Comparison of ENCODE assay signal across 17 cellular contexts in the genomic region with DNA sequence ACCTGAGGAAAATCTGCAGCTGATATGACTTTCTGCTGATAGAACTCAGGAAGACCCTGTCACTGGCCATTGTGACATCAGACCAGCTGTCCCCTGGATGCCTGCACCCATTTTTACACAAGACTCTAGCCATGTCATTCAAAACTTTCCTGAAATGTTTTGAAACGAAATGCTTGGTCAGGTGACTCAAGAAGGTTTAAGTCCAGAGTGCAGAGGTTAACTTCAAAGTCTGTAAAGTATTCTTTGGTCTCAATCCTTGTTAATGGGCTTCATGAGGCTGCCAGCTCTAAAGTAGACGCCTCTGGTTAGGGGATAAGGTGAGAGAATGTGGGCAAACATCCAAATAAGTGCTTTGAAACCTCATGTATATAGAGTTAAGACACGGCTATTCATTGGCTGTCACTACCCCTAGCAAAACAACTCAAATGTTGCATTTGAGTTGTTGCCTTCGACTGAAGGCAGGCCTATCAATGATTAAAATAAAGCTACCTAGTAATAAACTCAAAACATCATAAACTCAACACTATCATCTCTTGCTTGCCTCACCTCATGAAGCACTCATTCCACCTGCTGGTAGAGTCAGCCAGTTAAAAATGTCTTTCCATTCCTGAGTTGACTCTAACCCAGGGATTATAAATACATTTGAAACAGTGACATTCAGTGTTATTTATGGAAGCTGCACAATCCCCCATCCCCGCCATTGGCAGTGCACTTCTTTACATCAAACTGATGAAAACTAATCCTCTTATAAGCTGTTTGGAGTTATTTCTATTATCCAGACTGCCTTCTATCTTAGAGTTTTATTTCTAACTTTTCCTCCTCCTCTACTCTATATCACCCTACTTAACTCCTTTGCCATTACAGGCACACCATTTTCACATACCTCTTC. TPM values are rescaled to one million over a fixed set of nuclear protein-coding genes. Genes with fewer than 3 reads are reported as not detected.
DNase-seq lines count a peak whose midpoint lies in the region; ATAC-seq and TF ChIP-seq lines count a peak whose summit lies in the region.
"Had no signal": no experiment of that assay in that cellular context is flagged by ENCODE, and none has a peak within 500 bp of the region (broad histone marks: within the 10 kb centered on the region; RNA-seq: fewer than 3 reads in every experiment).

No MANE protein-coding gene starts in this region.

- intact Hi-C loops in CD4-positive, alpha-beta T cell (cut with DNase I, micrococcal nuclease) = no loop called here

- no peaks in the 10 kb centered on the region for H3K9me3 ChIP-seq in CD4-positive, alpha-beta T cell (ENCODE audit: control insufficient read depth, low read length)
- no peaks in the 10 kb centered on the region for H3K9me3 ChIP-seq in HUES48 (ENCODE audit: control insufficient read depth, insufficient read depth, low read length)
- H3K9me3 ChIP-seq in endodermal cell (ENCODE audit: control insufficient read depth, low read length) = no peaks in the 10 kb centered on the region

- no peak overlapping the region for H3K9ac ChIP-seq in HUES48 (ENCODE audit: low read depth, low read length)
- H3K9ac ChIP-seq in endodermal cell (ENCODE audit: extremely low read depth, low read length, poor library complexity, severe bottlenecking) = no peak overlapping the region

- H3K4me1 Mint-ChIP-seq in CD4-positive, alpha-beta T cell (ENCODE audit: low read depth) = peaks cover 16% of the 10 kb centered on the region
- H3K4me1 Mint-ChIP-seq in endodermal cell = peaks cover 6% of the 10 kb centered on the region
- H3K4me1 Mint-ChIP-seq in natural killer cell treated with Interleukin-12 subunit alpha and Interleukin-12 subunit beta and Interleukin-15 and Interleukin-18, amount 100 ng/mL, for 72 hours (ENCODE audit: low read depth in 2 of 2) = peaks cover 7 to 21% of the 10 kb centered on the region in 2 donors

- CTCF ChIA-PET in CD4-positive, alpha-beta T cell (lab: Charles Lee) = interaction anchor here (1.0 to 1.5 kb wide), 3 partner anchors 11 to 112 kb away, joined by 3 to 5 read pairs (median 3); a partner anchor contains a TSS

- H3K4me1 ChIP-seq in HUES48 (ENCODE audit: control insufficient read depth, insufficient read depth, low read length) (peaks cover 7% of the 10 kb centered on the region; the same call in 1 of the 2 replicates), endodermal cell (ENCODE audit: control insufficient read depth, insufficient read depth, low read length) (no peaks in the 10 kb centered on the region)

- H3K36me3 Mint-ChIP-seq in CD4-positive, alpha-beta T cell (ENCODE audit: low read depth) = no peaks in the 10 kb centered on the region
- no peaks in the 10 kb centered on the region for H3K36me3 Mint-ChIP-seq in endodermal cell (ENCODE audit: low read depth)
- H3K36me3 Mint-ChIP-seq in natural killer cell treated with Interleukin-12 subunit alpha and Interleukin-12 subunit beta and Interleukin-15 and Interleukin-18, amount 100 ng/mL, for 72 hours = no peaks in the 10 kb centered on the region

- no peaks in the 10 kb centered on the region for H3K9me3 Mint-ChIP-seq in CD4-positive, alpha-beta T cell
- H3K9me3 Mint-ChIP-seq in endodermal cell = no peaks in the 10 kb centered on the region
- no peaks in the 10 kb centered on the region for H3K9me3 Mint-ChIP-seq in natural killer cell treated with Interleukin-12 subunit alpha and Interleukin-12 subunit beta and Interleukin-15 and Interleukin-18, amount 100 ng/mL, for 72 hours
- H3K9me3 Mint-ChIP-seq: stimulated activated naive CD8-positive, alpha-beta T cell treated with anti-CD3 and anti-CD28 coated beads, Interleukin-15, amount 100 ng/mL, for 72 hours; T-helper 2 cell treated with Interferon-gamma antibody and Interleukin-4, amounts not matched to agents 5 μg/mL and 100 μg/mL, for 36 hours had no signal

- POLR2A ChIA-PET in CD4-positive, alpha-beta T cell (lab: Charles Lee) = interaction anchor here (0.9 kb wide), 1 partner anchor 12 kb away, joined by 3 read pairs; no protein-coding TSS in a partner anchor

- peaks cover 40% of the 10 kb centered on the region for H3K27me3 ChIP-seq in CD4-positive, alpha-beta T cell (ENCODE audit: control insufficient read depth, insufficient read depth, low read length)
- no peaks in the 10 kb centered on the region for H3K27me3 ChIP-seq in HUES48 (ENCODE audit: control insufficient read depth, insufficient read depth, low read length)
- peaks cover 19% of the 10 kb centered on the region for H3K27me3 ChIP-seq in endodermal cell (ENCODE audit: control insufficient read depth, insufficient read depth, low read length, poor library complexity, severe bottlenecking)

- no peak overlapping the region for H3K27ac Mint-ChIP-seq in CD4-positive, alpha-beta T cell
- H3K27ac Mint-ChIP-seq in endodermal cell = no peak overlapping the region
- H3K27ac Mint-ChIP-seq in natural killer cell treated with Interleukin-12 subunit alpha and Interleukin-12 subunit beta and Interleukin-15 and Interleukin-18, amount 100 ng/mL, for 72 hours = no peak overlapping the region
- H3K27ac Mint-ChIP-seq: stimulated activated naive CD8-positive, alpha-beta T cell treated with anti-CD3 and anti-CD28 coated beads, Interleukin-15, amount 100 ng/mL, for 72 hours; T-helper 2 cell treated with Interferon-gamma antibody and Interleukin-4, amounts not matched to agents 5 μg/mL and 100 μg/mL, for 36 hours had no signal

- DNase-seq in CD4-positive, alpha-beta T cell = no peak
- DNase-seq in endodermal cell = no peak
- no peak for DNase-seq in natural killer cell treated with Interleukin-12 subunit alpha and Interleukin-12 subunit beta and Interleukin-15 and Interleukin-18, amount 100 ng/mL, for 72 hours (ENCODE audit: low spot score)
- DNase-seq in KG1 (lab: John Stamatoyannopoulos, UW) = no peak
- DNase-seq: activated CD8-positive, alpha-beta memory T cell treated with anti-CD3 and anti-CD28 coated beads, Interleukin-2, amount 50 U/mL, for 4 hours; activated naive CD4-positive, alpha-beta T cell treated with anti-CD3 and anti-CD28 coated beads, Interleukin-2, amount 50 U/mL, for 16 hours; GF-D8; GOT3; left cardiac atrium; NCI-H1694; SHP77 treated with DMSO at 0.1 percent for 48 hours; stimulated activated naive CD8-positive, alpha-beta T cell treated with anti-CD3 and anti-CD28 coated beads, Interleukin-15, amount 100 ng/mL, for 72 hours had no signal

- ATAC-seq in CD4-positive, alpha-beta T cell (ENCODE audit: poor library complexity) = no peak
- ATAC-seq in natural killer cell treated with Interleukin-12 subunit alpha and Interleukin-12 subunit beta and Interleukin-15 and Interleukin-18, amount 100 ng/mL, for 72 hours = no peak
- ATAC-seq in HG03342 (IDR thresholded peaks at IDR 0.05; ENCODE audit: unreplicated experiment) (no peak), HG02642 (IDR thresholded peaks at IDR 0.05; ENCODE audit: poor library complexity, unreplicated experiment) (no peak), GM21447 (IDR thresholded peaks at IDR 0.05; ENCODE audit: unreplicated experiment) (no peak)
- ATAC-seq: left cardiac atrium had no signal

- no peak overlapping the region for H3K27ac ChIP-seq in CD4-positive, alpha-beta T cell (ENCODE audit: low read depth, low read length)
- H3K27ac ChIP-seq in HUES48 (ENCODE audit: low read depth, low read length) (no peak overlapping the region), endodermal cell (ENCODE audit: low read depth, low read length) (no peak overlapping the region)

- WGBS in endodermal cell (ENCODE audit: insufficient coverage in 1 of 2, insufficient read length in 1 of 2), 2 experiments = 89 to 96% methylated on average over 3 to 5 of the region's 5 CpGs

- peaks cover 78% of the 10 kb centered on the region for H3K27me3 Mint-ChIP-seq in CD4-positive, alpha-beta T cell
- H3K27me3 Mint-ChIP-seq in endodermal cell (ENCODE audit: insufficient read depth) = peaks cover 4% of the 10 kb centered on the region
- peaks cover 19 to 22% of the 10 kb centered on the region in 2 donors for H3K27me3 Mint-ChIP-seq in natural killer cell treated with Interleukin-12 subunit alpha and Interleukin-12 subunit beta and Interleukin-15 and Interleukin-18, amount 100 ng/mL, for 72 hours

- peaks cover 11% of the 10 kb centered on the region for H3K36me3 ChIP-seq in HUES48 (ENCODE audit: control insufficient read depth, insufficient read depth, low read length)
- H3K36me3 ChIP-seq in endodermal cell (ENCODE audit: control insufficient read depth, insufficient read depth, low read length) = no peaks in the 10 kb centered on the region

- H3K4me3 Mint-ChIP-seq in CD4-positive, alpha-beta T cell = peak overlapping the region; percentile 79
- peak overlapping the region; percentile 90 for H3K4me3 Mint-ChIP-seq in endodermal cell
- peak overlapping the region; percentile 92 for H3K4me3 Mint-ChIP-seq in natural killer cell treated with Interleukin-12 subunit alpha and Interleukin-12 subunit beta and Interleukin-15 and Interleukin-18, amount 100 ng/mL, for 72 hours

- H3K4me3 ChIP-seq in HUES48 (ENCODE audit: low read depth, low read length) (peak overlapping the region; percentile 92; the same call in 1 of the 2 replicates), endodermal cell (ENCODE audit: low read length) (no peak overlapping the region)

- TF ChIP-seq CTCF in CD4-positive, alpha-beta T cell (IDR thresholded peaks at IDR 0.05) = no peak
- no peak for TF ChIP-seq CTCF in endodermal cell (conservative IDR thresholded peaks at IDR 0.05)

RNA-seq across cellular contexts. Expression of a gene that starts 26.0 kb away (rescaled TPM):
- total RNA-seq in CD4-positive, alpha-beta T cell = 1 to 10 TPM; 9.1 to 9.2 TPM
- 1 to 10 TPM; 7.8 to 8.2 TPM for total RNA-seq in endodermal cell
- 10.1 TPM for polyA plus RNA-seq in endodermal cell (2013, experiment 1 of 2)
- 8.5 TPM for polyA plus RNA-seq in endodermal cell (2013, experiment 2 of 2)
- total RNA-seq in natural killer cell treated with Interleukin-12 subunit alpha and Interleukin-12 subunit beta and Interleukin-15 and Interleukin-18, amount 100 ng/mL, for 72 hours = 10 to 100 TPM; 16.1 to 18.5 TPM

RNA-seq across cellular contexts. Expression of a gene that starts 52.2 kb away (rescaled TPM):
- total RNA-seq in CD4-positive, alpha-beta T cell = 1 to 10 TPM in 1 of 2 experiments, under 1 TPM in 1; 0.91 to 1.3 TPM
- total RNA-seq in endodermal cell = 1 to 10 TPM; 2.3 to 5.0 TPM
- 14.1 TPM for polyA plus RNA-seq in endodermal cell (2013, experiment 1 of 2)
- 13.0 TPM for polyA plus RNA-seq in endodermal cell (2013, experiment 2 of 2)
- total RNA-seq in natural killer cell treated with Interleukin-12 subunit alpha and Interleukin-12 subunit beta and Interleukin-15 and Interleukin-18, amount 100 ng/mL, for 72 hours = 1 to 10 TPM; 1.0 to 1.4 TPM

RNA-seq across cellular contexts. Expression of a gene that starts 54.7 kb away (rescaled TPM):
- 10 to 100 TPM; 74.7 to 84.7 TPM for total RNA-seq in CD4-positive, alpha-beta T cell
- 100 to 1,000 TPM; 207 to 219 TPM for total RNA-seq in endodermal cell
- 115 TPM for polyA plus RNA-seq in endodermal cell (2013, experiment 1 of 2)
- polyA plus RNA-seq in endodermal cell (2013, experiment 2 of 2) = 103 TPM
- 100 to 1,000 TPM in 1 of 2 donors, 10 to 100 TPM in 1; 92.2 to 150 TPM for total RNA-seq in natural killer cell treated with Interleukin-12 subunit alpha and Interleukin-12 subunit beta and Interleukin-15 and Interleukin-18, amount 100 ng/mL, for 72 hours
